Comparison of ENCODE assay signal across 9 cellular contexts in the genomic region with DNA sequence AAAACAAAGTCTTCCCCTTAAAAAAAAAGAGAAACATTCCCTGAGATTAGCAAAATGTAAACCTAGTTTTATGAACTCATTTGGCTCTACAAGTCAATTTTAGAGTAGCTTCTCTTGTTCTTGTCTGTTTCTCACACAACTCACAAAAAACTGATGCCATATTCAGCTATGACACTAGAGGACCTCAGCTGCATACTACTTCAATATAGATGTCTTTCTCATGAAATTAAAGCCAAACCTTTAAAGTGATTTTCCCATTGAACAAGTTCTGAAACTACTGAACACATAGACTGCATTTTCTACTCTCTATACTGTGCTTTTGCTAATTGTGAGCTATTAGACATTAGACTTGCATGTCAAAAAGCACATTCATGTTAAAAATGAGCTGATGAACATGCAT. TPM values are rescaled to one million over a fixed set of nuclear protein-coding genes. Genes with fewer than 3 reads are reported as not detected.
DNase-seq lines count a peak whose midpoint lies in the region; ATAC-seq, FAIRE-seq and TF ChIP-seq lines count a peak whose summit lies in the region.
"Had no signal": no experiment of that assay in that cellular context is flagged by ENCODE, and none has a peak within 500 bp of the region (broad histone marks: within the 10 kb centered on the region; RNA-seq: fewer than 3 reads in every experiment).

No MANE protein-coding gene starts in this region.

- POLR2A ChIA-PET in BJ (lab: Charles Lee) = no interaction called here

- TF ChIP-seq CTCF in BJ (IDR thresholded peaks at IDR 0.05; ENCODE audit: insufficient read depth, low read depth, low read length) = peak; percentile 65
- TF ChIP-seq CTCF in kidney epithelial cell (IDR thresholded peaks at IDR 0.05; ENCODE audit: insufficient read depth, low read length, poor library complexity, severe bottlenecking) = peak; percentile 54
- peak in 2 of 5 experiments; percentile 26 to 35 for TF ChIP-seq CTCF in gastrocnemius medialis (IDR thresholded peaks at IDR 0.05 in 4 of 5, conservative IDR thresholded peaks at IDR 0.05 in 1 of 5)

- CTCF ChIA-PET in BJ (lab: Yijun Ruan, JAX) = interaction anchor here (0.7 to 2.0 kb wide), 12 partner anchors 11 to 955 kb away, joined by 3 to 11 read pairs (median 3); a partner anchor contains a TSS

- no peaks in the 10 kb centered on the region for H3K9me3 ChIP-seq in gastrocnemius medialis

- H3K36me3 ChIP-seq in BJ (ENCODE audit: control insufficient read depth, insufficient read depth, low read length) = no peaks in the 10 kb centered on the region
- H3K36me3 ChIP-seq in kidney epithelial cell (ENCODE audit: control insufficient read depth, insufficient read depth, low read length) = no peaks in the 10 kb centered on the region
- H3K36me3 ChIP-seq in gastrocnemius medialis = no peaks in the 10 kb centered on the region

- FAIRE-seq in TTC549 (lab: Jason Lieb, UNC) = peak; percentile 85
- no peak for FAIRE-seq in H54 (lab: Jason Lieb, UNC)

- ATAC-seq in GM18511 (IDR thresholded peaks at IDR 0.05; ENCODE audit: unreplicated experiment) = peak; percentile 68
- no peak for ATAC-seq in gastrocnemius medialis
- no peak for ATAC-seq in HG02763 (IDR thresholded peaks at IDR 0.05; ENCODE audit: unreplicated experiment)

- H3K4me3 ChIP-seq in BJ (ENCODE audit: low read depth, low read length) (no peak overlapping the region), kidney epithelial cell (ENCODE audit: low read depth, low read length) (no peak overlapping the region), gastrocnemius medialis (no peak overlapping the region)
- H3K4me3 ChIP-seq: lung had no signal

- H3K27me3 ChIP-seq in BJ (ENCODE audit: control insufficient read depth, insufficient read depth, low read length) (no peaks in the 10 kb centered on the region), kidney epithelial cell (ENCODE audit: control insufficient read depth, insufficient read depth, low read length) (no peaks in the 10 kb centered on the region), gastrocnemius medialis (no peaks in the 10 kb centered on the region)

- H3K4me1 ChIP-seq in gastrocnemius medialis = peaks cover 0 to 6% of the 10 kb centered on the region in 2 donors

- in situ Hi-C loops in gastrocnemius medialis (cut with MboI; ENCODE audit: low sequenced_read_pairs in 4 of 4) = no loop called here

- TF ChIP-seq POLR2A in gastrocnemius medialis (IDR thresholded peaks at IDR 0.05) (no peak), H54 (IDR thresholded peaks at IDR 0.05; ENCODE audit: low read depth, low read length) (no peak)

- intact Hi-C loops in gastrocnemius medialis (cut with DNase I; ENCODE audit: low total_unique reads) = loop anchor here (5.0 kb wide), 1 partner anchor 236 kb away; no protein-coding TSS in a partner anchor

- DNase-seq in BJ (ENCODE audit: low read depth) (peak; percentile 26), HT-29 (ENCODE audit: low spot score) (peak; percentile 59), kidney epithelial cell (ENCODE audit: low read depth) (no peak), gastrocnemius medialis (no peak), H54 (ENCODE audit: insufficient read length, low spot score) (no peak)

- H3K27ac ChIP-seq in gastrocnemius medialis = no peak overlapping the region

RNA-seq across cellular contexts. Expression of a gene that starts 49.8 kb away (rescaled TPM):
- polyA plus RNA-seq in BJ (2011; rRNA removed) = 36.3 and 52.3 TPM in 2 replicates
- 36.8 and 40.4 TPM in 2 replicates for polyA minus RNA-seq in BJ (2011; rRNA and poly(A)+ RNA removed)
- 11.1 and 16.2 TPM in 2 replicates for total RNA-seq in HT-29 (2014; rRNA removed; shearing (Covaris generic))
- total RNA-seq in kidney epithelial cell (12.0 and 24.7 TPM in 2 replicates), gastrocnemius medialis (10 to 100 TPM in 2 of 4 donors, 1 to 10 TPM in 2; 8.1 to 17.7 (median 12.2) TPM)

RNA-seq across cellular contexts. Expression of a gene that starts 50.1 kb away (rescaled TPM):
- polyA plus RNA-seq in BJ (2011; rRNA removed) = 10.8 and 29.9 TPM in 2 replicates
- 2.0 and 2.7 TPM in 2 replicates for polyA minus RNA-seq in BJ (2011; rRNA and poly(A)+ RNA removed)
- total RNA-seq in HT-29 (2014; rRNA removed; shearing (Covaris generic)) = 13.0 and 15.5 TPM in 2 replicates
- total RNA-seq in kidney epithelial cell (30.3 and 32.7 TPM in 2 replicates), gastrocnemius medialis (10 to 100 TPM; 23.2 to 30.0 (median 27.4) TPM)

Comparison
In these comparisons a context has a peak if more than half of its experiments do, and no peak if none do; other contexts are left out.
1. DNase-seq: peak in BJ (single experiment) and HT-29 (single experiment); none in kidney epithelial cell (single experiment), gastrocnemius medialis (0 of 2) and H54 (single experiment).